In the genomic region with DNA sequence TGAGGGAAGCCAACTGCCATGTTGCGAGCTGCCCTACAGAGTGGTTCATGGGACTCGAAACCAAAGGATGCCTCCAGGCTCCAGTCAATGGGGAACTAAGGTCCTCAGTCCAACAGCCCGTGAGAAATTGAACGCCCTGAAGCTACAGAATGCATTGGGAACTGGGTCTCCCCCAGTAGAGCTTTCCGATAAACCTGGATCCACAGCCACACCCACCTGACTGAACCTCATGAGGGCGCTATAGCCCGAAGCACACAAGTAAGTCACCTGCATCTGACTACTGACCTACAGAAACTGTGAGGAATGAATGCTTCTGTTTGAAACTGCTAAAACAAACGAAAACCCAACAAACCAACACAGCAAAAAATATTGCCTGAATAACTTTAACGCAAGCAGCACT, we compare ENCODE assay signal across 1 cellular context.
TF ChIP-seq lines count a peak whose summit lies in the region.

No MANE protein-coding gene starts in this region.

TF ChIP-seq in GM23338, 12 proteins besides CTCF, POLR2A, EP300 and RAD21 (continued from another document):
- TF ChIP-seq, protein P1, sequence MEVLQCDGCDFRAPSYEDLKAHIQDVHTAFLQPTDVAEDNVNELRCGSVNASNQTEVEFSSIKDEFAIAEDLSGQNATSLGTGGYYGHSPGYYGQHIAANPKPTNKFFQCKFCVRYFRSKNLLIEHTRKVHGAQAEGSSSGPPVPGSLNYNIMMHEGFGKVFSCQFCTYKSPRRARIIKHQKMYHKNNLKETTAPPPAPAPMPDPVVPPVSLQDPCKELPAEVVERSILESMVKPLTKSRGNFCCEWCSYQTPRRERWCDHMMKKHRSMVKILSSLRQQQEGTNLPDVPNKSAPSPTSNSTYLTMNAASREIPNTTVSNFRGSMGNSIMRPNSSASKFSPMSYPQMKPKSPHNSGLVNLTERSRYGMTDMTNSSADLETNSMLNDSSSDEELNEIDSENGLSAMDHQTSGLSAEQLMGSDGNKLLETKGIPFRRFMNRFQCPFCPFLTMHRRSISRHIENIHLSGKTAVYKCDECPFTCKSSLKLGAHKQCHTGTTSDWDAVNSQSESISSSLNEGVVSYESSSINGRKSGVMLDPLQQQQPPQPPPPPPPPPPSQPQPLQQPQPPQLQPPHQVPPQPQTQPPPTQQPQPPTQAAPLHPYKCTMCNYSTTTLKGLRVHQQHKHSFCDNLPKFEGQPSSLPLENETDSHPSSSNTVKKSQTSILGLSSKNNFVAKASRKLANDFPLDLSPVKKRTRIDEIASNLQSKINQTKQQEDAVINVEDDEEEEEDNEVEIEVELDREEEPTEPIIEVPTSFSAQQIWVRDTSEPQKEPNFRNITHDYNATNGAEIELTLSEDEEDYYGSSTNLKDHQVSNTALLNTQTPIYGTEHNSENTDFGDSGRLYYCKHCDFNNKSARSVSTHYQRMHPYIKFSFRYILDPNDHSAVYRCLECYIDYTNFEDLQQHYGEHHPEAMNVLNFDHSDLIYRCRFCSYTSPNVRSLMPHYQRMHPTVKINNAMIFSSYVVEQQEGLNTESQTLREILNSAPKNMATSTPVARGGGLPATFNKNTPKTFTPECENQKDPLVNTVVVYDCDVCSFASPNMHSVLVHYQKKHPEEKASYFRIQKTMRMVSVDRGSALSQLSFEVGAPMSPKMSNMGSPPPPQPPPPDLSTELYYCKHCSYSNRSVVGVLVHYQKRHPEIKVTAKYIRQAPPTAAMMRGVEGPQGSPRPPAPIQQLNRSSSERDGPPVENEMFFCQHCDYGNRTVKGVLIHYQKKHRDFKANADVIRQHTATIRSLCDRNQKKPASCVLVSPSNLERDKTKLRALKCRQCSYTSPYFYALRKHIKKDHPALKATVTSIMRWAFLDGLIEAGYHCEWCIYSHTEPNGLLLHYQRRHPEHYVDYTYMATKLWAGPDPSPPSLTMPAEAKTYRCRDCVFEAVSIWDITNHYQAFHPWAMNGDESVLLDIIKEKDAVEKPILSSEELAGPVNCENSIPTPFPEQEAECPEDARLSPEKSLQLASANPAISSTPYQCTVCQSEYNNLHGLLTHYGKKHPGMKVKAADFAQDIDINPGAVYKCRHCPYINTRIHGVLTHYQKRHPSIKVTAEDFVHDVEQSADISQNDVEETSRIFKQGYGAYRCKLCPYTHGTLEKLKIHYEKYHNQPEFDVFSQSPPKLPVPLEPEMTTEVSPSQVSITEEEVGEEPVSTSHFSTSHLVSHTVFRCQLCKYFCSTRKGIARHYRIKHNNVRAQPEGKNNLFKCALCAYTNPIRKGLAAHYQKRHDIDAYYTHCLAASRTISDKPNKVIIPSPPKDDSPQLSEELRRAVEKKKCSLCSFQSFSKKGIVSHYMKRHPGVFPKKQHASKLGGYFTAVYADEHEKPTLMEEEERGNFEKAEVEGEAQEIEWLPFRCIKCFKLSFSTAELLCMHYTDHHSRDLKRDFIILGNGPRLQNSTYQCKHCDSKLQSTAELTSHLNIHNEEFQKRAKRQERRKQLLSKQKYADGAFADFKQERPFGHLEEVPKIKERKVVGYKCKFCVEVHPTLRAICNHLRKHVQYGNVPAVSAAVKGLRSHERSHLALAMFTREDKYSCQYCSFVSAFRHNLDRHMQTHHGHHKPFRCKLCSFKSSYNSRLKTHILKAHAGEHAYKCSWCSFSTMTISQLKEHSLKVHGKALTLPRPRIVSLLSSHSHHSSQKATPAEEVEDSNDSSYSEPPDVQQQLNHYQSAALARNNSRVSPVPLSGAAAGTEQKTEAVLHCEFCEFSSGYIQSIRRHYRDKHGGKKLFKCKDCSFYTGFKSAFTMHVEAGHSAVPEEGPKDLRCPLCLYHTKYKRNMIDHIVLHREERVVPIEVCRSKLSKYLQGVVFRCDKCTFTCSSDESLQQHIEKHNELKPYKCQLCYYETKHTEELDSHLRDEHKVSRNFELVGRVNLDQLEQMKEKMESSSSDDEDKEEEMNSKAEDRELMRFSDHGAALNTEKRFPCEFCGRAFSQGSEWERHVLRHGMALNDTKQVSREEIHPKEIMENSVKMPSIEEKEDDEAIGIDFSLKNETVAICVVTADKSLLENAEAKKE (CRISPR knock-in tag; IDR thresholded peaks at IDR 0.05) = no peak
- TF ChIP-seq ZNF331 (CRISPR knock-in tag; IDR thresholded peaks at IDR 0.05; ENCODE audit: low read depth) = no peak
